In genomic region chr10:119305860-119306513, GRCh38 we compare ENCODE assay signal across 8 cellular contexts.
DNase-seq lines count a peak whose midpoint lies in the region; ATAC-seq and TF ChIP-seq lines count a peak whose summit lies in the region.

No MANE protein-coding gene starts in this region.

- no peak overlapping the region for H2BK15ac ChIP-seq in neuronal stem cell (ENCODE audit: low read length)

- H3K23ac ChIP-seq in neuronal stem cell (ENCODE audit: low read depth, low read length, poor library complexity) = no peak overlapping the region

- H3K4me3 ChIP-seq in NB4 (ENCODE audit: low read depth, low read length) (peak overlapping the region; percentile 8), neuronal stem cell (ENCODE audit: low read length in 2 of 2) (no peak overlapping the region), thymus (ENCODE audit: low read length) (peak overlapping the region; percentile 35), HAP-1 (no peak overlapping the region)
- H3K4me3 ChIP-seq in effector memory CD4-positive, alpha-beta T cell (ENCODE audit: insufficient read depth, low read depth, low read length, poor library complexity, severe bottlenecking) = peak overlapping the region; percentile 46

- H4K8ac ChIP-seq in neuronal stem cell (ENCODE audit: low read depth, low read length) = no peak overlapping the region

- in situ Hi-C loops in GM13976 (cut with MboI; ENCODE audit: low sequenced_read_pairs, unreplicated experiment) = no loop called here
- in situ Hi-C loops in HAP-1 (cut with MboI; ENCODE audit: low sequenced_read_pairs) = no loop called here

- no peak overlapping the region for H3K14ac ChIP-seq in neuronal stem cell (ENCODE audit: low read length)

- H3K9me3 ChIP-seq in effector memory CD4-positive, alpha-beta T cell (ENCODE audit: control insufficient read depth, low read length) = no peaks in the 10 kb centered on the region
- H3K9me3 ChIP-seq in neuronal stem cell (replicated peaks in 1 of 2; ENCODE audit: control insufficient read depth in 2 of 2, insufficient read depth in 1 of 2, low read depth in 1 of 2, low read length in 2 of 2) = no peaks in the 10 kb centered on the region
- H3K9me3 ChIP-seq in thymus (ENCODE audit: control insufficient read depth) = peaks cover 1% of the 10 kb centered on the region
- no peaks in the 10 kb centered on the region for H3K9me3 ChIP-seq in HAP-1

- no peak overlapping the region for H3K4ac ChIP-seq in neuronal stem cell (ENCODE audit: low read length)

- no peak overlapping the region for H3K9ac ChIP-seq in neuronal stem cell (ENCODE audit: low read depth, low read length, poor library complexity)

- no peak overlapping the region for H2BK12ac ChIP-seq in neuronal stem cell (ENCODE audit: low read length)

- TF ChIP-seq POLR2A in NB4 (IDR thresholded peaks at IDR 0.05; ENCODE audit: extremely low read depth, insufficient read length) = no peak

- peak overlapping the region; percentile 94 for H3K27ac ChIP-seq in effector memory CD4-positive, alpha-beta T cell (ENCODE audit: insufficient read depth, low read length, poor library complexity, severe bottlenecking)
- H3K27ac ChIP-seq in neuronal stem cell (replicated peaks; ENCODE audit: low read length) (no peak overlapping the region), thymus (ENCODE audit: low read depth) (peak overlapping the region; percentile 95)

- no peak for TF ChIP-seq CTCF in GM13976 (IDR thresholded peaks at IDR 0.05; ENCODE audit: borderline replicate concordance, control extremely low read depth, extremely low read depth, insufficient read depth, missing control alignments)
- no peak for TF ChIP-seq CTCF in NB4 (IDR thresholded peaks at IDR 0.05; ENCODE audit: low read depth, low read length)

- H3K27me3 ChIP-seq in effector memory CD4-positive, alpha-beta T cell (replicated peaks; ENCODE audit: control insufficient read depth, insufficient read depth, low read length, poor library complexity, severe bottlenecking) = no peaks in the 10 kb centered on the region
- no peaks in the 10 kb centered on the region for H3K27me3 ChIP-seq in neuronal stem cell (ENCODE audit: control insufficient read depth in 3 of 3, insufficient read depth in 3 of 3, low read depth in 1 of 3, low read length in 3 of 3)
- H3K27me3 ChIP-seq in thymus (ENCODE audit: control insufficient read depth, insufficient read depth) = no peaks in the 10 kb centered on the region
- no peaks in the 10 kb centered on the region for H3K27me3 ChIP-seq in HAP-1 (ENCODE audit: low read depth)

- no peak overlapping the region for H3K4me2 ChIP-seq in neuronal stem cell (ENCODE audit: insufficient read depth, low read length, poor library complexity, severe bottlenecking)

- peak; percentile 42 for ATAC-seq in HG02588 (IDR thresholded peaks at IDR 0.05; ENCODE audit: unreplicated experiment)

- no peaks in the 10 kb centered on the region for H3K36me3 ChIP-seq in effector memory CD4-positive, alpha-beta T cell (ENCODE audit: control insufficient read depth, insufficient read depth, low read length)
- H3K36me3 ChIP-seq in neuronal stem cell (replicated peaks in 1 of 2; ENCODE audit: control insufficient read depth in 2 of 2, insufficient read depth in 2 of 2, low read length in 2 of 2) (no peaks in the 10 kb centered on the region), thymus (ENCODE audit: control insufficient read depth, insufficient read depth) (no peaks in the 10 kb centered on the region), HAP-1 (replicated peaks) (no peaks in the 10 kb centered on the region)

- H2AFZ ChIP-seq in neuronal stem cell (ENCODE audit: low read length) = peak overlapping the region; percentile 20

- DNase-seq in GM13976 (ENCODE audit: low spot score) (peak; percentile 74), NB4 (ENCODE audit: low read depth) (peak; percentile 99), neuronal stem cell (ENCODE audit: low spot score) (no peak), HAP-1 (ENCODE audit: low spot score in 2 of 2) (no peak)
- DNase-seq in activated CD4-positive, alpha-beta T cell treated with anti-CD3 and anti-CD28 coated beads, Interleukin-2, amount 50 U/mL, for 24 hours (ENCODE audit: low read depth in 1 of 2, low spot score in 1 of 2) = peak; percentile 53 to 94
- peak; percentile 64 to 88 (median 80) for DNase-seq in effector memory CD4-positive, alpha-beta T cell

- H2AK5ac ChIP-seq in neuronal stem cell (ENCODE audit: low read depth, low read length) = no peak overlapping the region

- H2BK120ac ChIP-seq in neuronal stem cell (ENCODE audit: low read depth, low read length) = no peak overlapping the region

- no peak overlapping the region for H3K18ac ChIP-seq in neuronal stem cell (ENCODE audit: low read length)

- no CpG with 5 or more reads among the region's 11 CpGs for whole genome bisulfite sequencing in neuronal stem cell (ENCODE audit: extremely low coverage in 2 of 2, insufficient read length in 2 of 2, insufficient replicate concordance in 1 of 2), 2 donors
- WGBS in thymus = 5% methylated on average over 11 of the region's 11 CpGs

- no peak overlapping the region for H2BK5ac ChIP-seq in neuronal stem cell (ENCODE audit: low read length)

- H4K91ac ChIP-seq in neuronal stem cell (ENCODE audit: low read depth, low read length, poor library complexity) = no peak overlapping the region

- H3K4me1 ChIP-seq in effector memory CD4-positive, alpha-beta T cell (ENCODE audit: control insufficient read depth, insufficient read depth, low read length, poor library complexity, severe bottlenecking) = peaks cover 49% of the 10 kb centered on the region
- H3K4me1 ChIP-seq in neuronal stem cell (ENCODE audit: control insufficient read depth in 2 of 2, insufficient read depth in 1 of 2, low read depth in 1 of 2, low read length in 2 of 2) (peaks cover 7 to 20% of the 10 kb centered on the region in 2 donors), thymus (ENCODE audit: control insufficient read depth, insufficient read depth, low read length) (peaks cover 38% of the 10 kb centered on the region), HAP-1 (no peaks in the 10 kb centered on the region)

- H3K79me1 ChIP-seq in neuronal stem cell (ENCODE audit: low read depth, low read length) = peaks cover 4% of the 10 kb centered on the region

Comparison
In these comparisons a context has a peak if more than half of its experiments do, and no peak if none do; other contexts are left out.
1. DNase-seq: peak in GM13976 (single experiment), NB4 (single experiment), activated CD4-positive, alpha-beta T cell treated with anti-CD3 and anti-CD28 coated beads, Interleukin-2, amount 50 U/mL, for 24 hours (2 of 2) and effector memory CD4-positive, alpha-beta T cell (3 of 3); none in neuronal stem cell (single experiment) and HAP-1 (0 of 2).
2. H3K4me3 ChIP-seq: peak in NB4 (single experiment), effector memory CD4-positive, alpha-beta T cell (single experiment) and thymus (single experiment); none in neuronal stem cell (0 of 2) and HAP-1 (single experiment).